1 cellular context compared by ENCODE assay signal in the genomic region with DNA sequence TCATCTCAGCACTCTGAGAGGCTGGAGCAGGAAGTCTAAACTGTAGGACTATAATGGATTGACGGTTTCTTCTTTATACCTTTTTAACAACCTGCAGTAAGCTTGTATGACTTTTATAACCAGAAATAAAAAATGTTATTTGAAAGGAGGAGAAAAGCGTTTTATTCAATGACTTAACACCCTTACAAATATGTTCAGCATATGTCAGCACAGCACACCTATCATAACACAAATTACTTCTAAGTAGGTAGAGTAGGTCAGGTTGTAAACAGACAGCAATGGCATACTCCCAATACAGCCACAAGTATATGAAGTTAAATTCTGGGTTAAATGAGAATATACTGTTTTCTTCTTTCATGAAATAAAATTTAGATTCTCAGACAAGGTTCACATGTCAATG.
TF ChIP-seq lines count a peak whose summit lies in the region.

No MANE protein-coding gene starts in this region.

TF ChIP-seq in GM23338, 12 proteins besides CTCF, POLR2A, EP300 and RAD21 (continued from another document):
- TF ChIP-seq, protein P1, sequence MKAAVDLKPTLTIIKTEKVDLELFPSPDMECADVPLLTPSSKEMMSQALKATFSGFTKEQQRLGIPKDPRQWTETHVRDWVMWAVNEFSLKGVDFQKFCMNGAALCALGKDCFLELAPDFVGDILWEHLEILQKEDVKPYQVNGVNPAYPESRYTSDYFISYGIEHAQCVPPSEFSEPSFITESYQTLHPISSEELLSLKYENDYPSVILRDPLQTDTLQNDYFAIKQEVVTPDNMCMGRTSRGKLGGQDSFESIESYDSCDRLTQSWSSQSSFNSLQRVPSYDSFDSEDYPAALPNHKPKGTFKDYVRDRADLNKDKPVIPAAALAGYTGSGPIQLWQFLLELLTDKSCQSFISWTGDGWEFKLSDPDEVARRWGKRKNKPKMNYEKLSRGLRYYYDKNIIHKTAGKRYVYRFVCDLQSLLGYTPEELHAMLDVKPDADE (IDR thresholded peaks at IDR 0.05): no peak
